ENCODE assay signal across 1 cellular context in the genomic region with DNA sequence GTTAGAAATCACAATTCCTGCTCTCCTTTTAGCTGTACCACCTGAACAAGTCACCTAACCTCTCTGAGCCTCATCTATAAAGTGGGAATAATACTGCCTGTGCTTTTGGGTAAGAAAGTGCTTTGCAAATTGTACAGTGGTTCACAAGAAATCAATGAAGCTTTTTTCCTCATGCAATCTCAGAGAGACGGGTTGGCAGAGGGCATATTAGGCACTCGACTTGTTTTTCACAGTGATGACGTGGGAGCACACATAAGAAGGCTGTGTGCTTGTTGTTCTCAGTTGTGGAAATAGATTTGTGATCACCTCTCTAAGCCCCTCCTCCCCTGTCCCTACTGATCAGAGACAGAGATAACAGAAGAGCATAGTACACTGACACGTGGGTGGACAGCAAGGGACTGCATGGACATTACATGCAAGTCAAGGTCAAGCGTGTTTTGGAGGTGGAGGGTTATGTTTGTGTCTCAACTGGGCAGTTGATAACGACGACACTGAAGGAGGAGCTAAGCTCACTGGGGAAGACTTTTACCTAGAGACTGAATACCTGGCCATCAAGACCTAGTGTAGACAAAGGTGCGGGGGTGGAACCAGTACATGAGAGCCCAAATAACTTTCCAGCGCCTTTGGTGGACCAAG.
TF ChIP-seq lines count a peak whose summit lies in the region.

No MANE protein-coding gene starts in this region.

TF ChIP-seq in K562, 482 proteins besides CTCF, POLR2A, EP300 and RAD21:
- TF ChIP-seq KAT7 (CRISPR knock-in tag; IDR thresholded peaks at IDR 0.05; ENCODE audit: borderline replicate concordance) = no peak
- TF ChIP-seq ATF1 (CRISPR knock-in tag; IDR thresholded peaks at IDR 0.05) = no peak
- peak; percentile 47; the same call in 1 of the 2 replicates for TF ChIP-seq ATF1 (tag; IDR thresholded peaks at IDR 0.05)
- TF ChIP-seq RBM25 (IDR thresholded peaks at IDR 0.05; ENCODE audit: low read depth, low read length, severe bottlenecking) = no peak
- TF ChIP-seq EHMT2 (IDR thresholded peaks at IDR 0.05) = peak; percentile 17; the same call in 1 of the 2 replicates
- no peak for TF ChIP-seq JUN (IDR thresholded peaks at IDR 0.05; ENCODE audit: borderline replicate concordance, low read depth, low read length)
- TF ChIP-seq JUN (CRISPR knock-in tag; IDR thresholded peaks at IDR 0.05; ENCODE audit: borderline replicate concordance) = no peak
- TF ChIP-seq, protein P1, sequence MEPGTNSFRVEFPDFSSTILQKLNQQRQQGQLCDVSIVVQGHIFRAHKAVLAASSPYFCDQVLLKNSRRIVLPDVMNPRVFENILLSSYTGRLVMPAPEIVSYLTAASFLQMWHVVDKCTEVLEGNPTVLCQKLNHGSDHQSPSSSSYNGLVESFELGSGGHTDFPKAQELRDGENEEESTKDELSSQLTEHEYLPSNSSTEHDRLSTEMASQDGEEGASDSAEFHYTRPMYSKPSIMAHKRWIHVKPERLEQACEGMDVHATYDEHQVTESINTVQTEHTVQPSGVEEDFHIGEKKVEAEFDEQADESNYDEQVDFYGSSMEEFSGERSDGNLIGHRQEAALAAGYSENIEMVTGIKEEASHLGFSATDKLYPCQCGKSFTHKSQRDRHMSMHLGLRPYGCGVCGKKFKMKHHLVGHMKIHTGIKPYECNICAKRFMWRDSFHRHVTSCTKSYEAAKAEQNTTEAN (CRISPR knock-in tag; IDR thresholded peaks at IDR 0.05) = no peak
- TF ChIP-seq ZNF212 (CRISPR knock-in tag; IDR thresholded peaks at IDR 0.05) = no peak
- TF ChIP-seq ZFP1 (CRISPR knock-in tag; IDR thresholded peaks at IDR 0.05) = no peak
- TF ChIP-seq L3MBTL2 (IDR thresholded peaks at IDR 0.05) = 0 out of 2 replicates have a peak, but pooled peaks have one; percentile 26
- TF ChIP-seq, protein P2, sequence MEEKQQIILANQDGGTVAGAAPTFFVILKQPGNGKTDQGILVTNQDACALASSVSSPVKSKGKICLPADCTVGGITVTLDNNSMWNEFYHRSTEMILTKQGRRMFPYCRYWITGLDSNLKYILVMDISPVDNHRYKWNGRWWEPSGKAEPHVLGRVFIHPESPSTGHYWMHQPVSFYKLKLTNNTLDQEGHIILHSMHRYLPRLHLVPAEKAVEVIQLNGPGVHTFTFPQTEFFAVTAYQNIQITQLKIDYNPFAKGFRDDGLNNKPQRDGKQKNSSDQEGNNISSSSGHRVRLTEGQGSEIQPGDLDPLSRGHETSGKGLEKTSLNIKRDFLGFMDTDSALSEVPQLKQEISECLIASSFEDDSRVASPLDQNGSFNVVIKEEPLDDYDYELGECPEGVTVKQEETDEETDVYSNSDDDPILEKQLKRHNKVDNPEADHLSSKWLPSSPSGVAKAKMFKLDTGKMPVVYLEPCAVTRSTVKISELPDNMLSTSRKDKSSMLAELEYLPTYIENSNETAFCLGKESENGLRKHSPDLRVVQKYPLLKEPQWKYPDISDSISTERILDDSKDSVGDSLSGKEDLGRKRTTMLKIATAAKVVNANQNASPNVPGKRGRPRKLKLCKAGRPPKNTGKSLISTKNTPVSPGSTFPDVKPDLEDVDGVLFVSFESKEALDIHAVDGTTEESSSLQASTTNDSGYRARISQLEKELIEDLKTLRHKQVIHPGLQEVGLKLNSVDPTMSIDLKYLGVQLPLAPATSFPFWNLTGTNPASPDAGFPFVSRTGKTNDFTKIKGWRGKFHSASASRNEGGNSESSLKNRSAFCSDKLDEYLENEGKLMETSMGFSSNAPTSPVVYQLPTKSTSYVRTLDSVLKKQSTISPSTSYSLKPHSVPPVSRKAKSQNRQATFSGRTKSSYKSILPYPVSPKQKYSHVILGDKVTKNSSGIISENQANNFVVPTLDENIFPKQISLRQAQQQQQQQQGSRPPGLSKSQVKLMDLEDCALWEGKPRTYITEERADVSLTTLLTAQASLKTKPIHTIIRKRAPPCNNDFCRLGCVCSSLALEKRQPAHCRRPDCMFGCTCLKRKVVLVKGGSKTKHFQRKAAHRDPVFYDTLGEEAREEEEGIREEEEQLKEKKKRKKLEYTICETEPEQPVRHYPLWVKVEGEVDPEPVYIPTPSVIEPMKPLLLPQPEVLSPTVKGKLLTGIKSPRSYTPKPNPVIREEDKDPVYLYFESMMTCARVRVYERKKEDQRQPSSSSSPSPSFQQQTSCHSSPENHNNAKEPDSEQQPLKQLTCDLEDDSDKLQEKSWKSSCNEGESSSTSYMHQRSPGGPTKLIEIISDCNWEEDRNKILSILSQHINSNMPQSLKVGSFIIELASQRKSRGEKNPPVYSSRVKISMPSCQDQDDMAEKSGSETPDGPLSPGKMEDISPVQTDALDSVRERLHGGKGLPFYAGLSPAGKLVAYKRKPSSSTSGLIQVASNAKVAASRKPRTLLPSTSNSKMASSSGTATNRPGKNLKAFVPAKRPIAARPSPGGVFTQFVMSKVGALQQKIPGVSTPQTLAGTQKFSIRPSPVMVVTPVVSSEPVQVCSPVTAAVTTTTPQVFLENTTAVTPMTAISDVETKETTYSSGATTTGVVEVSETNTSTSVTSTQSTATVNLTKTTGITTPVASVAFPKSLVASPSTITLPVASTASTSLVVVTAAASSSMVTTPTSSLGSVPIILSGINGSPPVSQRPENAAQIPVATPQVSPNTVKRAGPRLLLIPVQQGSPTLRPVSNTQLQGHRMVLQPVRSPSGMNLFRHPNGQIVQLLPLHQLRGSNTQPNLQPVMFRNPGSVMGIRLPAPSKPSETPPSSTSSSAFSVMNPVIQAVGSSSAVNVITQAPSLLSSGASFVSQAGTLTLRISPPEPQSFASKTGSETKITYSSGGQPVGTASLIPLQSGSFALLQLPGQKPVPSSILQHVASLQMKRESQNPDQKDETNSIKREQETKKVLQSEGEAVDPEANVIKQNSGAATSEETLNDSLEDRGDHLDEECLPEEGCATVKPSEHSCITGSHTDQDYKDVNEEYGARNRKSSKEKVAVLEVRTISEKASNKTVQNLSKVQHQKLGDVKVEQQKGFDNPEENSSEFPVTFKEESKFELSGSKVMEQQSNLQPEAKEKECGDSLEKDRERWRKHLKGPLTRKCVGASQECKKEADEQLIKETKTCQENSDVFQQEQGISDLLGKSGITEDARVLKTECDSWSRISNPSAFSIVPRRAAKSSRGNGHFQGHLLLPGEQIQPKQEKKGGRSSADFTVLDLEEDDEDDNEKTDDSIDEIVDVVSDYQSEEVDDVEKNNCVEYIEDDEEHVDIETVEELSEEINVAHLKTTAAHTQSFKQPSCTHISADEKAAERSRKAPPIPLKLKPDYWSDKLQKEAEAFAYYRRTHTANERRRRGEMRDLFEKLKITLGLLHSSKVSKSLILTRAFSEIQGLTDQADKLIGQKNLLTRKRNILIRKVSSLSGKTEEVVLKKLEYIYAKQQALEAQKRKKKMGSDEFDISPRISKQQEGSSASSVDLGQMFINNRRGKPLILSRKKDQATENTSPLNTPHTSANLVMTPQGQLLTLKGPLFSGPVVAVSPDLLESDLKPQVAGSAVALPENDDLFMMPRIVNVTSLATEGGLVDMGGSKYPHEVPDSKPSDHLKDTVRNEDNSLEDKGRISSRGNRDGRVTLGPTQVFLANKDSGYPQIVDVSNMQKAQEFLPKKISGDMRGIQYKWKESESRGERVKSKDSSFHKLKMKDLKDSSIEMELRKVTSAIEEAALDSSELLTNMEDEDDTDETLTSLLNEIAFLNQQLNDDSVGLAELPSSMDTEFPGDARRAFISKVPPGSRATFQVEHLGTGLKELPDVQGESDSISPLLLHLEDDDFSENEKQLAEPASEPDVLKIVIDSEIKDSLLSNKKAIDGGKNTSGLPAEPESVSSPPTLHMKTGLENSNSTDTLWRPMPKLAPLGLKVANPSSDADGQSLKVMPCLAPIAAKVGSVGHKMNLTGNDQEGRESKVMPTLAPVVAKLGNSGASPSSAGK (IDR thresholded peaks at IDR 0.05) = peak; percentile 14; the same call in 1 of the 2 replicates
- no peak for TF ChIP-seq NRF1 (conservative IDR thresholded peaks at IDR 0.05 in 1 of 2, IDR thresholded peaks at IDR 0.05 in 1 of 2)
- no peak for TF ChIP-seq ZNF561 (CRISPR knock-in tag; conservative IDR thresholded peaks at IDR 0.05)
- TF ChIP-seq, protein P3, sequence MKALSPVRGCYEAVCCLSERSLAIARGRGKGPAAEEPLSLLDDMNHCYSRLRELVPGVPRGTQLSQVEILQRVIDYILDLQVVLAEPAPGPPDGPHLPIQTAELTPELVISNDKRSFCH (CRISPR knock-in tag; IDR thresholded peaks at IDR 0.05) = no peak
- TF ChIP-seq, protein P3 (tag; IDR thresholded peaks at IDR 0.05) = 0 out of 2 replicates have a peak, but pooled peaks have one; percentile 26
- no peak for TF ChIP-seq MED1 (CRISPR knock-in tag; IDR thresholded peaks at IDR 0.05; ENCODE audit: borderline replicate concordance)
- no peak for TF ChIP-seq NONO (IDR thresholded peaks at IDR 0.05; ENCODE audit: low read depth in 2 of 2, low read length in 1 of 2)
- no peak for TF ChIP-seq CSDE1 (IDR thresholded peaks at IDR 0.05)
- TF ChIP-seq, protein P4, sequence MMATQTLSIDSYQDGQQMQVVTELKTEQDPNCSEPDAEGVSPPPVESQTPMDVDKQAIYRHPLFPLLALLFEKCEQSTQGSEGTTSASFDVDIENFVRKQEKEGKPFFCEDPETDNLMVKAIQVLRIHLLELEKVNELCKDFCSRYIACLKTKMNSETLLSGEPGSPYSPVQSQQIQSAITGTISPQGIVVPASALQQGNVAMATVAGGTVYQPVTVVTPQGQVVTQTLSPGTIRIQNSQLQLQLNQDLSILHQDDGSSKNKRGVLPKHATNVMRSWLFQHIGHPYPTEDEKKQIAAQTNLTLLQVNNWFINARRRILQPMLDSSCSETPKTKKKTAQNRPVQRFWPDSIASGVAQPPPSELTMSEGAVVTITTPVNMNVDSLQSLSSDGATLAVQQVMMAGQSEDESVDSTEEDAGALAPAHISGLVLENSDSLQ (IDR thresholded peaks at IDR 0.05) = peak; percentile 59
- peak; percentile 28; the same call in 1 of the 2 replicates for TF ChIP-seq EGR1 (conservative IDR thresholded peaks at IDR 0.05)
- no peak for TF ChIP-seq TAF15 (IDR thresholded peaks at IDR 0.05; ENCODE audit: low read depth, low read length)
- TF ChIP-seq, protein P5, sequence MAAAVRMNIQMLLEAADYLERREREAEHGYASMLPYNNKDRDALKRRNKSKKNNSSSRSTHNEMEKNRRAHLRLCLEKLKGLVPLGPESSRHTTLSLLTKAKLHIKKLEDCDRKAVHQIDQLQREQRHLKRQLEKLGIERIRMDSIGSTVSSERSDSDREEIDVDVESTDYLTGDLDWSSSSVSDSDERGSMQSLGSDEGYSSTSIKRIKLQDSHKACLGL (CRISPR knock-in tag; IDR thresholded peaks at IDR 0.05; ENCODE audit: borderline replicate concordance, poor library complexity, severe bottlenecking) = no peak
- TF ChIP-seq, protein P6, sequence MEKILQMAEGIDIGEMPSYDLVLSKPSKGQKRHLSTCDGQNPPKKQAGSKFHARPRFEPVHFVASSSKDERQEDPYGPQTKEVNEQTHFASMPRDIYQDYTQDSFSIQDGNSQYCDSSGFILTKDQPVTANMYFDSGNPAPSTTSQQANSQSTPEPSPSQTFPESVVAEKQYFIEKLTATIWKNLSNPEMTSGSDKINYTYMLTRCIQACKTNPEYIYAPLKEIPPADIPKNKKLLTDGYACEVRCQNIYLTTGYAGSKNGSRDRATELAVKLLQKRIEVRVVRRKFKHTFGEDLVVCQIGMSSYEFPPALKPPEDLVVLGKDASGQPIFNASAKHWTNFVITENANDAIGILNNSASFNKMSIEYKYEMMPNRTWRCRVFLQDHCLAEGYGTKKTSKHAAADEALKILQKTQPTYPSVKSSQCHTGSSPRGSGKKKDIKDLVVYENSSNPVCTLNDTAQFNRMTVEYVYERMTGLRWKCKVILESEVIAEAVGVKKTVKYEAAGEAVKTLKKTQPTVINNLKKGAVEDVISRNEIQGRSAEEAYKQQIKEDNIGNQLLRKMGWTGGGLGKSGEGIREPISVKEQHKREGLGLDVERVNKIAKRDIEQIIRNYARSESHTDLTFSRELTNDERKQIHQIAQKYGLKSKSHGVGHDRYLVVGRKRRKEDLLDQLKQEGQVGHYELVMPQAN (IDR thresholded peaks at IDR 0.05; ENCODE audit: borderline replicate concordance) = no peak
- TF ChIP-seq, protein P7, sequence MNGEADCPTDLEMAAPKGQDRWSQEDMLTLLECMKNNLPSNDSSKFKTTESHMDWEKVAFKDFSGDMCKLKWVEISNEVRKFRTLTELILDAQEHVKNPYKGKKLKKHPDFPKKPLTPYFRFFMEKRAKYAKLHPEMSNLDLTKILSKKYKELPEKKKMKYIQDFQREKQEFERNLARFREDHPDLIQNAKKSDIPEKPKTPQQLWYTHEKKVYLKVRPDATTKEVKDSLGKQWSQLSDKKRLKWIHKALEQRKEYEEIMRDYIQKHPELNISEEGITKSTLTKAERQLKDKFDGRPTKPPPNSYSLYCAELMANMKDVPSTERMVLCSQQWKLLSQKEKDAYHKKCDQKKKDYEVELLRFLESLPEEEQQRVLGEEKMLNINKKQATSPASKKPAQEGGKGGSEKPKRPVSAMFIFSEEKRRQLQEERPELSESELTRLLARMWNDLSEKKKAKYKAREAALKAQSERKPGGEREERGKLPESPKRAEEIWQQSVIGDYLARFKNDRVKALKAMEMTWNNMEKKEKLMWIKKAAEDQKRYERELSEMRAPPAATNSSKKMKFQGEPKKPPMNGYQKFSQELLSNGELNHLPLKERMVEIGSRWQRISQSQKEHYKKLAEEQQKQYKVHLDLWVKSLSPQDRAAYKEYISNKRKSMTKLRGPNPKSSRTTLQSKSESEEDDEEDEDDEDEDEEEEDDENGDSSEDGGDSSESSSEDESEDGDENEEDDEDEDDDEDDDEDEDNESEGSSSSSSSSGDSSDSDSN (IDR thresholded peaks at IDR 0.05; ENCODE audit: borderline replicate concordance in 1 of 2, low read depth in 2 of 2, low read length in 2 of 2) = no peak
- no peak for TF ChIP-seq ZNF24 (IDR thresholded peaks at IDR 0.05)
- TF ChIP-seq, protein P8, sequence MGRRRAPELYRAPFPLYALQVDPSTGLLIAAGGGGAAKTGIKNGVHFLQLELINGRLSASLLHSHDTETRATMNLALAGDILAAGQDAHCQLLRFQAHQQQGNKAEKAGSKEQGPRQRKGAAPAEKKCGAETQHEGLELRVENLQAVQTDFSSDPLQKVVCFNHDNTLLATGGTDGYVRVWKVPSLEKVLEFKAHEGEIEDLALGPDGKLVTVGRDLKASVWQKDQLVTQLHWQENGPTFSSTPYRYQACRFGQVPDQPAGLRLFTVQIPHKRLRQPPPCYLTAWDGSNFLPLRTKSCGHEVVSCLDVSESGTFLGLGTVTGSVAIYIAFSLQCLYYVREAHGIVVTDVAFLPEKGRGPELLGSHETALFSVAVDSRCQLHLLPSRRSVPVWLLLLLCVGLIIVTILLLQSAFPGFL (CRISPR knock-in tag; IDR thresholded peaks at IDR 0.05) = no peak
- TF ChIP-seq KAT8 (IDR thresholded peaks at IDR 0.05; ENCODE audit: low read depth) = no peak
- TF ChIP-seq NFXL1 (CRISPR knock-in tag; IDR thresholded peaks at IDR 0.05) = no peak
- TF ChIP-seq BRCA1 (IDR thresholded peaks at IDR 0.05) = no peak
- no peak for TF ChIP-seq BRCA1 (CRISPR knock-in tag; IDR thresholded peaks at IDR 0.05)
- TF ChIP-seq MYC (IDR thresholded peaks at IDR 0.05; ENCODE audit: low read depth, low read length) = peak; percentile 31; the same call in 1 of the 2 replicates
- no peak for TF ChIP-seq MYC (CRISPR knock-in tag; IDR thresholded peaks at IDR 0.05; ENCODE audit: borderline replicate concordance, low read depth)
- peak; percentile 89 for TF ChIP-seq ESRRA (IDR thresholded peaks at IDR 0.05; ENCODE audit: borderline replicate concordance, low read depth)
- no peak for TF ChIP-seq TBP (optimal IDR thresholded peaks at IDR 0.05; ENCODE audit: low read depth, low read length)
- no peak for TF ChIP-seq ZNF79 (CRISPR knock-in tag; IDR thresholded peaks at IDR 0.05; ENCODE audit: low read depth)
- TF ChIP-seq CTBP1 (IDR thresholded peaks at IDR 0.05; ENCODE audit: borderline replicate concordance) = peak; percentile 46; the same call in 1 of the 2 replicates
- no peak for TF ChIP-seq PCBP2 (IDR thresholded peaks at IDR 0.05; ENCODE audit: low read depth, low read length, poor library complexity, severe bottlenecking)
TF ChIP-seq in K562: peak in this region for 10.
